5 cellular contexts compared by ENCODE assay signal in genomic region chr15:43802676-43803075, GRCh38. TPM values are rescaled to one million over a fixed set of nuclear protein-coding genes. Genes with fewer than 3 reads are reported as not detected.
"Had no signal": no experiment of that assay in that cellular context is flagged by ENCODE, and none has a peak within 500 bp of the region (broad histone marks: within the 10 kb centered on the region; RNA-seq: fewer than 3 reads in every experiment).

No MANE protein-coding gene starts in this region.

RNA-seq across cellular contexts. Expression of gene SERINC4, which starts 2.7 kb away (rescaled TPM):
- total RNA-seq: MCF 10A, PC-3, Peyer's patch, SJCRH30, SK-MEL-5 had no signal
